1 cellular context compared by ENCODE assay signal in genomic region chr9:136339173-136339957, GRCh38.
TF ChIP-seq lines count a peak whose summit lies in the region.

No MANE protein-coding gene starts in this region.

TF ChIP-seq in HepG2, 621 proteins besides CTCF, POLR2A, EP300 and RAD21 (continued from another document):
- no peak for TF ChIP-seq MTERF4 (CRISPR knock-in tag; IDR thresholded peaks at IDR 0.05)
- no peak for TF ChIP-seq GTF3A (CRISPR knock-in tag; conservative IDR thresholded peaks at IDR 0.05)
- TF ChIP-seq KDM2A (CRISPR knock-in tag; IDR thresholded peaks at IDR 0.05; ENCODE audit: borderline replicate concordance, low read depth) = peak; percentile 79; the same call in 1 of the 2 replicates
- no peak for TF ChIP-seq ZFP41 (CRISPR knock-in tag; IDR thresholded peaks at IDR 0.05; ENCODE audit: borderline replicate concordance)
- no peak for TF ChIP-seq SOX6 (IDR thresholded peaks at IDR 0.05)
- 0 out of 2 replicates have a peak, but pooled peaks have one; percentile 34 for TF ChIP-seq SOX6 (CRISPR knock-in tag; IDR thresholded peaks at IDR 0.05)
- TF ChIP-seq ZNF616 (CRISPR knock-in tag; IDR thresholded peaks at IDR 0.05; ENCODE audit: low read depth) = no peak
- TF ChIP-seq IRF2 (CRISPR knock-in tag; IDR thresholded peaks at IDR 0.05) = 0 out of 2 replicates have a peak, but pooled peaks have one; percentile 17
- no peak for TF ChIP-seq ZNF275 (CRISPR knock-in tag; IDR thresholded peaks at IDR 0.05; ENCODE audit: borderline replicate concordance)
- TF ChIP-seq ZNF619 (CRISPR knock-in tag; IDR thresholded peaks at IDR 0.05) = no peak
- no peak for TF ChIP-seq WIZ (CRISPR knock-in tag; IDR thresholded peaks at IDR 0.05)
- TF ChIP-seq ZBTB38 (CRISPR knock-in tag; IDR thresholded peaks at IDR 0.05) = no peak
- 0 out of 2 replicates have a peak, but pooled peaks have one; percentile 29 for TF ChIP-seq SP4 (CRISPR knock-in tag; IDR thresholded peaks at IDR 0.05)
- TF ChIP-seq GATAD1 (CRISPR knock-in tag; IDR thresholded peaks at IDR 0.05) = peak; percentile 50; the same call in 1 of the 2 replicates
- peak; percentile 33; the same call in 1 of the 2 replicates for TF ChIP-seq ZGPAT (CRISPR knock-in tag; IDR thresholded peaks at IDR 0.05)
- TF ChIP-seq MYC (CRISPR knock-in tag; IDR thresholded peaks at IDR 0.05; ENCODE audit: borderline replicate concordance) = no peak
- TF ChIP-seq ZNF225 (CRISPR knock-in tag; IDR thresholded peaks at IDR 0.05) = no peak
- no peak for TF ChIP-seq MYPOP (CRISPR knock-in tag; IDR thresholded peaks at IDR 0.05)
- TF ChIP-seq ESRRA (CRISPR knock-in tag; IDR thresholded peaks at IDR 0.05; ENCODE audit: low read depth) = no peak
- TF ChIP-seq THYN1 (CRISPR knock-in tag; IDR thresholded peaks at IDR 0.05; ENCODE audit: borderline replicate concordance, low read depth) = no peak
- no peak for TF ChIP-seq RNF219 (CRISPR knock-in tag; IDR thresholded peaks at IDR 0.05)
- TF ChIP-seq ZNF788 (CRISPR knock-in tag; IDR thresholded peaks at IDR 0.05; ENCODE audit: borderline replicate concordance) = peak; percentile 39; the same call in 1 of the 2 replicates
- no peak for TF ChIP-seq ZBTB21 (CRISPR knock-in tag; IDR thresholded peaks at IDR 0.05)
- TF ChIP-seq ZNF207 (IDR thresholded peaks at IDR 0.05; ENCODE audit: borderline replicate concordance) = no peak
- 0 out of 2 replicates have a peak, but pooled peaks have one; percentile 43 for TF ChIP-seq ZBED4 (CRISPR knock-in tag; IDR thresholded peaks at IDR 0.05; ENCODE audit: borderline replicate concordance)
- TF ChIP-seq SIX1 (CRISPR knock-in tag; IDR thresholded peaks at IDR 0.05; ENCODE audit: borderline replicate concordance) = no peak
- TF ChIP-seq MTA1 (CRISPR knock-in tag; IDR thresholded peaks at IDR 0.05; ENCODE audit: borderline replicate concordance) = no peak
- TF ChIP-seq PRPF4 (IDR thresholded peaks at IDR 0.05; ENCODE audit: low read depth, low read length, poor library complexity, severe bottlenecking) = no peak
- TF ChIP-seq HOXA3 (CRISPR knock-in tag; IDR thresholded peaks at IDR 0.05) = peak; percentile 16; the same call in 1 of the 2 replicates
- no peak for TF ChIP-seq CEBPG (CRISPR knock-in tag; IDR thresholded peaks at IDR 0.05)
